ENCODE assay signal across 11 cellular contexts in the genomic region with DNA sequence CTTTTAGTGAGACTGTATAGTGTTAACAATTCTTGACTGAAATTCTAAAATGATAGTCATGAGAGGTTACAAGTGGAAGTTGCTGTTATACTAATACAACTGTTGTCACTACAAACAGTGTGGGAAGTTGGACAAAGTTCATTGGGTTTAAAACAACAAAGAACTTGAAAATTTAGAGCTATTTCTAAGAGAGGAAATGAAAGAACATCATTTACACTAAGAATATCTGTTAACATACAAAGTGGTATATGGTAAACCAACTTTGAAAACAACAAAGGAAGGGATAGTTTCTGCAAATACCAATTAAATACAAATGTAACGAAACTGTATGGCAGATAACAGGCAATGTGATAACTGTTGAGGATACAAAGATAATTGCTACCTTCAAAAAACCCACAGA. TPM values are rescaled to one million over a fixed set of nuclear protein-coding genes. Genes with fewer than 3 reads are reported as not detected.
A peak's percentile ranks its signal among the peaks of the same experiment; 100 is the strongest.
DNase-seq lines count a peak whose midpoint lies in the region; ATAC-seq lines count a peak whose summit lies in the region.
"Had no signal": no experiment of that assay in that cellular context is flagged by ENCODE, and none has a peak within 500 bp of the region (broad histone marks: within the 10 kb centered on the region; RNA-seq: fewer than 3 reads in every experiment).

No MANE protein-coding gene starts in this region.

- peak; percentile 47 for DNase-seq in CD1c-positive myeloid dendritic cell (ENCODE audit: extremely low spot score)
- DNase-seq in NCI-H1436 (lab: John Stamatoyannopoulos, UW): no peak
- no peak for DNase-seq in D341Med (ENCODE audit: low spot score)
- no peak for DNase-seq in DMS153 treated with DMSO at 0.1 percent for 48 hours (lab: John Stamatoyannopoulos, UW; ENCODE audit: unreplicated experiment)
- no peak for DNase-seq in HT-29 (ENCODE audit: low spot score)
- DNase-seq: ACHN, GF-D8, T-helper 1 cell had no signal

- peak; percentile 63 for ATAC-seq in GM19351 (IDR thresholded peaks at IDR 0.05; ENCODE audit: unreplicated experiment)
- peak; percentile 57 for ATAC-seq in HG02759 (IDR thresholded peaks at IDR 0.05; ENCODE audit: unreplicated experiment)
- ATAC-seq in HG03575 (IDR thresholded peaks at IDR 0.05; ENCODE audit: extremely low read depth, insufficient number of reproducible peaks, low FRiP score, unreplicated experiment): peak; percentile 36

RNA-seq across cellular contexts. Expression of gene MTPN, which starts 11.6 kb away (rescaled TPM):
- total RNA-seq in HT-29 (2014; rRNA removed; shearing (Covaris generic)): 67.9 and 74.3 TPM in 2 replicates
